Comparison of ENCODE assay signal across 8 cellular contexts in the genomic region with DNA sequence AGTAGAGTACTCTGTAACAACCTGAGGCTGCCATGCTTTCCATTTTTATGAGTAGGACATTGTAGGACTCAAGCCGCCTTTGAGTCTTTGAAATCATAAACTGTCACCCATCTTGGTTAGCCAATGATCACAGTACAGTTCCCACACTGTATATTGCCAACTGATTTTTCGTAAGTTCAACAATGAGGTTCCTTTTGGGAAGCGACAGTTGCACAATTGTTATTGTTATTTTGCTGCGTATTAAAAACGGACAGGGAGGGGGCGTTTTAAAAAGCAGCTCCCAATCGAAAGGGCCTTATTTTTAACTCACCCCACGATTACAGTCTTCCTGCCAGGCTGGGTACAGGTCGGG. TPM values are rescaled to one million over a fixed set of nuclear protein-coding genes. Genes with fewer than 3 reads are reported as not detected.
A peak's percentile ranks its signal among the peaks of the same experiment; 100 is the strongest.
DNase-seq lines count a peak whose midpoint lies in the region; ATAC-seq and TF ChIP-seq lines count a peak whose summit lies in the region.

No MANE protein-coding gene starts in this region.

- peaks cover 10 to 29% (median 24%) of the 10 kb centered on the region in 11 experiments for H3K27me3 ChIP-seq in BLaER1 treated with 17β-estradiol and CSF1 and Interleukin-3, amounts not matched to agents 10 nM and 100 nM
- H3K27me3 ChIP-seq in testis: no peaks in the 10 kb centered on the region

- peaks cover 43% of the 10 kb centered on the region for H3K27me3 Mint-ChIP-seq in brain

- WGBS in testis, 2 donors: 3 to 5% methylated on average over 9 of the region's 9 CpGs

- no peak for TF ChIP-seq POLR2A in testis (IDR thresholded peaks at IDR 0.05)

- TF ChIP-seq CTCF in brain (conservative IDR thresholded peaks at IDR 0.05): no peak
- no peak for TF ChIP-seq CTCF in testis (IDR thresholded peaks at IDR 0.05)

- H3K4me3 ChIP-seq in BLaER1 treated with 17β-estradiol and CSF1 and Interleukin-3, amounts not matched to agents 10 nM and 100 nM: peak overlapping the region; percentile 49 to 74 (median 68)
- peak overlapping the region; percentile 76 to 81 for H3K4me3 ChIP-seq in testis

- H3K27ac Mint-ChIP-seq in brain: peak overlapping the region; percentile 19 to 94 (median 79)

- H3K9me3 ChIP-seq in BLaER1 treated with 17β-estradiol and CSF1 and Interleukin-3, amounts not matched to agents 10 nM and 100 nM (replicated peaks in 1 of 11): peaks cover 10 to 18% (median 14%) of the 10 kb centered on the region in 11 experiments; a peak in 21 of 22 replicates
- no peaks in the 10 kb centered on the region for H3K9me3 ChIP-seq in testis

- intact Hi-C loops in left colon (cut with DNase I, micrococcal nuclease) (no loop called here), testis (cut with DNase I; ENCODE audit: low total_unique reads) (no loop called here)

- H3K36me3 Mint-ChIP-seq in brain: no peaks in the 10 kb centered on the region

- peak; percentile 42 for ATAC-seq in left colon
- no peak for ATAC-seq in GM21515 (IDR thresholded peaks at IDR 0.05; ENCODE audit: unreplicated experiment)

- DNase-seq in HT-29 (ENCODE audit: low spot score) (peak; percentile 50), left colon (no peak), testis (no peak), RPMI8226 (no peak), NCI-H345 (lab: John Stamatoyannopoulos, UW) (no peak)

- H3K4me3 Mint-ChIP-seq in brain: peak overlapping the region; percentile 91 to 99 (median 95)

- peaks cover 25% of the 10 kb centered on the region for H3K4me1 Mint-ChIP-seq in brain

- H3K36me3 ChIP-seq in BLaER1 treated with 17β-estradiol and CSF1 and Interleukin-3, amounts not matched to agents 10 nM and 100 nM: no peaks in the 10 kb centered on the region
- no peaks in the 10 kb centered on the region for H3K36me3 ChIP-seq in testis (ENCODE audit: low read depth, missing control alignments)

- H4K20me1 ChIP-seq in BLaER1 treated with 17β-estradiol and CSF1 and Interleukin-3, amounts not matched to agents 10 nM and 100 nM: no peaks in the 10 kb centered on the region

- H3K4me2 ChIP-seq in BLaER1 treated with 17β-estradiol and CSF1 and Interleukin-3, amounts not matched to agents 10 nM and 100 nM: peak overlapping the region; percentile 64 to 80 (median 75)

- peak overlapping the region; percentile 42 to 82 (median 61); a peak in 19 of 22 replicates for H3K27ac ChIP-seq in BLaER1 treated with 17β-estradiol and CSF1 and Interleukin-3, amounts not matched to agents 10 nM and 100 nM
- H3K27ac ChIP-seq in testis: peak overlapping the region; percentile 86 to 92

- peaks cover 0 to 2% (median 0%) of the 10 kb centered on the region in 5 experiments for H3K9me3 Mint-ChIP-seq in brain

- H3K4me1 ChIP-seq in BLaER1 treated with 17β-estradiol and CSF1 and Interleukin-3, amounts not matched to agents 10 nM and 100 nM: peaks cover 3 to 20% (median 9%) of the 10 kb centered on the region in 10 experiments; a peak in 13 of 20 replicates
- H3K4me1 ChIP-seq in testis: peaks cover 17% of the 10 kb centered on the region

- peak overlapping the region; percentile 48 to 82 (median 75) for H3K9ac ChIP-seq in BLaER1 treated with 17β-estradiol and CSF1 and Interleukin-3, amounts not matched to agents 10 nM and 100 nM

RNA-seq across cellular contexts. Expression of a gene that starts 0.6 kb away (rescaled TPM):
- total RNA-seq in HT-29 (2014; rRNA removed; shearing (Covaris generic)): 3.3 and 3.4 TPM in 2 replicates
- polyA plus RNA-seq in brain (ENCODE audit: insufficient read depth, low read depth, low replicate concordance) (3.3 TPM), testis (ENCODE audit: insufficient read depth, low read depth, low replicate concordance) (22.9 TPM)
- total RNA-seq in left colon (10 to 100 TPM; 48.7 to 54.6 TPM), testis (10 to 100 TPM; 30.5 to 36.0 TPM)

RNA-seq across cellular contexts. Expression of a gene that starts 59.2 kb away (rescaled TPM):
- 119 and 124 TPM in 2 replicates for total RNA-seq in HT-29 (2014; rRNA removed; shearing (Covaris generic))
- polyA plus RNA-seq in brain (ENCODE audit: insufficient read depth, low read depth, low replicate concordance) (38.3 TPM), testis (ENCODE audit: insufficient read depth, low read depth, low replicate concordance) (114 TPM)
- total RNA-seq in left colon (10 to 100 TPM; 62.5 to 70.8 TPM), testis (10 to 100 TPM; 53.4 to 57.3 TPM)
